10 cellular contexts compared by ENCODE assay signal in genomic region chr1:27589841-27590426, GRCh38. TPM values are rescaled to one million over a fixed set of nuclear protein-coding genes. Genes with fewer than 3 reads are reported as not detected.
DNase-seq lines count a peak whose midpoint lies in the region; ATAC-seq and TF ChIP-seq lines count a peak whose summit lies in the region.
"Had no signal": no experiment of that assay in that cellular context is flagged by ENCODE, and none has a peak within 500 bp of the region (broad histone marks: within the 10 kb centered on the region; RNA-seq: fewer than 3 reads in every experiment).

No MANE protein-coding gene starts in this region.

- H3K79me2 ChIP-seq in GM23248 (ENCODE audit: insufficient read depth) (peaks cover 99% of the 10 kb centered on the region), PC-3 (ENCODE audit: low read length) (peaks cover 88% of the 10 kb centered on the region)

- no peak overlapping the region for H3K27ac Mint-ChIP-seq in activated CD4-positive, alpha-beta T cell treated with anti-CD3 and anti-CD28 coated beads for 36 hours
- H3K27ac Mint-ChIP-seq: activated CD4-positive, alpha-beta memory T cell treated with anti-CD3 and anti-CD28 coated beads for 36 hours had no signal

- H3K9me2 ChIP-seq in GM23248 (ENCODE audit: insufficient read depth) = no peaks in the 10 kb centered on the region
- H3K9me2 ChIP-seq in PC-3 (replicated peaks; ENCODE audit: low read length) = no peaks in the 10 kb centered on the region

- H3K9me3 ChIP-seq in GM23248 (ENCODE audit: low read depth) (no peaks in the 10 kb centered on the region), PC-3 (ENCODE audit: low read length) (no peaks in the 10 kb centered on the region), sigmoid colon (no peaks in the 10 kb centered on the region)

- H3K36me3 ChIP-seq in GM23248 (ENCODE audit: low read depth) (no peaks in the 10 kb centered on the region), PC-3 (ENCODE audit: low read depth, low read length) (peaks cover 6% of the 10 kb centered on the region; the same call in 1 of the 2 replicates), sigmoid colon (no peaks in the 10 kb centered on the region)

- DNase-seq in GM23248 (no peak), PC-3 (peak; percentile 44), globus pallidus (ENCODE audit: low spot score) (peak; percentile 38), sigmoid colon (peak; percentile 85), dermis blood vessel endothelial cell (no peak), GM19238 (ENCODE audit: insufficient read length, low spot score) (no peak)
- DNase-seq in activated CD4-positive, alpha-beta T cell treated with anti-CD3 and anti-CD28 coated beads for 36 hours = no peak
- DNase-seq: activated CD4-positive, alpha-beta memory T cell treated with anti-CD3 and anti-CD28 coated beads for 36 hours; stimulated activated CD8-positive, alpha-beta memory T cell treated with anti-CD3 and anti-CD28 coated beads, Interleukin-4, amount 100 ng/mL, for 48 hours had no signal

- H3K4me3 ChIP-seq in GM23248 (no peak overlapping the region), PC-3 (ENCODE audit: low read length) (no peak overlapping the region), sigmoid colon (no peak overlapping the region)

- peak overlapping the region; percentile 16; the same call in 1 of the 2 replicates for H3K9ac ChIP-seq in GM23248
- no peak overlapping the region for H3K9ac ChIP-seq in PC-3 (ENCODE audit: low read length)

- H3K27ac ChIP-seq in GM23248 (peak overlapping the region; percentile 19), PC-3 (ENCODE audit: low read length) (no peak overlapping the region), sigmoid colon (peak overlapping the region; percentile 78 to 100 (median 96))

- ATAC-seq in PC-3 (peak; percentile 53), GM21786 (IDR thresholded peaks at IDR 0.05; ENCODE audit: unreplicated experiment) (no peak)
- ATAC-seq in activated CD4-positive, alpha-beta T cell treated with anti-CD3 and anti-CD28 coated beads for 36 hours = no peak

- no peak overlapping the region for H3K4me3 Mint-ChIP-seq in activated CD4-positive, alpha-beta T cell treated with anti-CD3 and anti-CD28 coated beads for 36 hours
- H3K4me3 Mint-ChIP-seq: activated CD4-positive, alpha-beta memory T cell treated with anti-CD3 and anti-CD28 coated beads for 36 hours had no signal

- H3K36me3 Mint-ChIP-seq in activated CD4-positive, alpha-beta T cell treated with anti-CD3 and anti-CD28 coated beads for 36 hours (ENCODE audit: low read depth) = no peaks in the 10 kb centered on the region
- H3K36me3 Mint-ChIP-seq: activated CD4-positive, alpha-beta memory T cell treated with anti-CD3 and anti-CD28 coated beads for 36 hours had no signal

- TF ChIP-seq EP300 in sigmoid colon (IDR thresholded peaks at IDR 0.05) = no peak

- H2AFZ ChIP-seq in GM23248 = no peak overlapping the region
- no peak overlapping the region for H2AFZ ChIP-seq in PC-3 (ENCODE audit: low read length)

- H3K9me3 Mint-ChIP-seq in activated CD4-positive, alpha-beta T cell treated with anti-CD3 and anti-CD28 coated beads for 36 hours (ENCODE audit: low read depth) = no peaks in the 10 kb centered on the region
- H3K9me3 Mint-ChIP-seq: activated CD4-positive, alpha-beta memory T cell treated with anti-CD3 and anti-CD28 coated beads for 36 hours had no signal

- H4K20me1 ChIP-seq in GM23248 (ENCODE audit: insufficient read depth) = no peaks in the 10 kb centered on the region; the same call in 1 of the 2 replicates
- 0 out of 2 replicates have a peak, but pooled peaks cover 21% of the 10 kb centered on the region for H4K20me1 ChIP-seq in PC-3 (ENCODE audit: low read length)

- peaks cover 44% of the 10 kb centered on the region for H3K4me1 ChIP-seq in GM23248 (ENCODE audit: insufficient read depth)
- peaks cover 22% of the 10 kb centered on the region for H3K4me1 ChIP-seq in PC-3 (ENCODE audit: insufficient read depth, low read length)
- H3K4me1 ChIP-seq in sigmoid colon = peaks cover 0 to 92% (median 76%) of the 10 kb centered on the region in 4 donors

- POLR2A ChIA-PET in PC-3 (lab: Charles Lee; ENCODE audit: unreplicated experiment) = no interaction called here
- POLR2A ChIA-PET in activated CD4-positive, alpha-beta T cell treated with anti-CD3 and anti-CD28 coated beads for 36 hours (lab: Charles Lee) = no interaction called here

- intact Hi-C loops in PC-3 (cut with micrococcal nuclease) = no loop called here
- intact Hi-C loops in sigmoid colon (cut with DNase I) = no loop called here
- intact Hi-C loops in activated CD4-positive, alpha-beta T cell treated with anti-CD3 and anti-CD28 coated beads for 36 hours (cut with DNase I, micrococcal nuclease) = no loop called here

- no peak for TF ChIP-seq CTCF in PC-3 (conservative IDR thresholded peaks at IDR 0.05; ENCODE audit: low read depth, low read length)
- TF ChIP-seq CTCF in sigmoid colon (IDR thresholded peaks at IDR 0.05) = no peak

- H3K27me3 ChIP-seq in GM23248 (replicated peaks; ENCODE audit: insufficient read depth) (no peaks in the 10 kb centered on the region), PC-3 (ENCODE audit: low read length) (no peaks in the 10 kb centered on the region), sigmoid colon (no peaks in the 10 kb centered on the region)

- no TSS peak for BruUV-seq in PC-3 (replicated peaks; lab: Mats Ljungman, UMichigan)

- WGBS in GM23248 (ENCODE audit: low coverage in 1 of 2, low lambda C conversion rate in 2 of 2, missing lambda C conversion rate in 2 of 2), 2 experiments = 33 to 34% methylated on average over 11 to 12 of the region's 13 CpGs
- 41 to 57% methylated on average over 13 of the region's 13 CpGs for WGBS in sigmoid colon, 2 donors

- in situ Hi-C loops in GM23248 (cut with MboI) = no loop called here

- no peak overlapping the region for H3K4me2 ChIP-seq in GM23248 (ENCODE audit: unreplicated experiment)
- H3K4me2 ChIP-seq in PC-3 (ENCODE audit: low read length) = no peak overlapping the region

- CTCF ChIA-PET in PC-3 (lab: Charles Lee) = no interaction called here
- CTCF ChIA-PET in activated CD4-positive, alpha-beta T cell treated with anti-CD3 and anti-CD28 coated beads for 36 hours (lab: Charles Lee) = interaction anchor here (0.6 kb wide), 1 partner anchor 194 kb away, joined by 3 read pairs; no protein-coding TSS in a partner anchor

- TF ChIP-seq POLR2A in sigmoid colon (IDR thresholded peaks at IDR 0.05) = no peak

- H3K4me1 Mint-ChIP-seq in activated CD4-positive, alpha-beta T cell treated with anti-CD3 and anti-CD28 coated beads for 36 hours = no peaks in the 10 kb centered on the region

- H3F3A ChIP-seq in GM23248 (ENCODE audit: insufficient read depth) (peaks cover 5% of the 10 kb centered on the region; the same call in 1 of the 2 replicates), PC-3 (ENCODE audit: low read length, unreplicated experiment) (no peaks in the 10 kb centered on the region)

- no peaks in the 10 kb centered on the region for H3K27me3 Mint-ChIP-seq in activated CD4-positive, alpha-beta T cell treated with anti-CD3 and anti-CD28 coated beads for 36 hours
- H3K27me3 Mint-ChIP-seq: activated CD4-positive, alpha-beta memory T cell treated with anti-CD3 and anti-CD28 coated beads for 36 hours had no signal

RNA-seq across cellular contexts. Expression of gene AHDC1, which starts 14.0 kb away (rescaled TPM):
- 5.3 and 5.8 TPM in 2 replicates for total RNA-seq in GM23248 (2014; rRNA removed; shearing (Covaris generic))
- 3.9 and 4.5 TPM in 2 replicates for polyA plus RNA-seq in GM23248 (2016; fragmentation: Nextera tagmentation; extraction: Ambion mirVana)
- total RNA-seq in PC-3 (2014; rRNA removed) = 15.2 and 20.4 TPM in 2 replicates
- 10 to 100 TPM; 10.9 to 34.1 (median 14.3) TPM for total RNA-seq in sigmoid colon
- 10 to 100 TPM in 1 of 3 donors, 1 to 10 TPM in 2; 1.8 to 17.4 (median 2.1) TPM for polyA plus RNA-seq in sigmoid colon
- total RNA-seq in activated CD4-positive, alpha-beta T cell treated with anti-CD3 and anti-CD28 coated beads for 36 hours = 10 to 100 TPM; 10.3 to 12.1 TPM
- 7.1 and 16.0 TPM in 2 replicates for total RNA-seq in dermis blood vessel endothelial cell

RNA-seq across cellular contexts. Expression of gene FGR, which starts 45.1 kb away (rescaled TPM):
- not detected in 2 replicates for total RNA-seq in GM23248 (2014; rRNA removed; shearing (Covaris generic))
- polyA plus RNA-seq in GM23248 (2016; fragmentation: Nextera tagmentation; extraction: Ambion mirVana) (not detected in 2 replicates), sigmoid colon (10 to 100 TPM in 1 of 3 donors, 1 to 10 TPM in 2; 3.0 to 14.4 (median 5.1) TPM)
- total RNA-seq in PC-3 (2014; rRNA removed) (not detected in 2 replicates), sigmoid colon (10 to 100 TPM in 1 of 4 donors, 1 to 10 TPM in 3; 6.6 to 11.4 (median 8.0) TPM), dermis blood vessel endothelial cell (0.74 and 1.2 TPM in 2 replicates)
- total RNA-seq in activated CD4-positive, alpha-beta T cell treated with anti-CD3 and anti-CD28 coated beads for 36 hours = under 1 TPM in 1 of 2 experiments, not detected in 1; 0.11 TPM

Comparison
In these comparisons a context has a peak if more than half of its experiments do, and no peak if none do; other contexts are left out.
1. DNase-seq: peak in PC-3 (single experiment), globus pallidus (single experiment) and sigmoid colon (single experiment); none in GM23248 (single experiment), activated CD4-positive, alpha-beta T cell treated with anti-CD3 and anti-CD28 coated beads for 36 hours (single experiment), dermis blood vessel endothelial cell (single experiment) and GM19238 (single experiment).